In the genomic region with DNA sequence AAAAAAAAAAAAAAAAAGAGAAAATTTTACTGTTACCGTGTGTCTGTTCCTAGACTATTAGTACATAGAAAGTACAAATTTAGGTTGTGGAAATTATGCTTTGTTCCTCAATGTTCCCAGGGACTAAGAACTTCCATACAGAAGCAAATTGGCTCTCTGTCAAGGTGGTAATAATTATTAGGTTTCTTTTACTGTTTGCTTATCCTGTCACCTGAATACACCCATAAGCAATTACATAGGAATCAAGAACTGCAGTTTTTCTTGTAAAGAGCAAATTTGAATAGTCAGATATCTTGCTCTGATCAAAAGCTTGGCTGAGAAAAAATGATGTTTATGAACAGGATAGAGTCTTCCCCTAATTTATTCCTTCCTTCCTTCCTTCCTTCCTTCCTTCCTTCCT, we compare ENCODE assay signal across 23 cellular contexts.
"Had no signal": no experiment of that assay in that cellular context is flagged by ENCODE, and none has a peak within 500 bp of the region (broad histone marks: within the 10 kb centered on the region; RNA-seq: fewer than 3 reads in every experiment).

No MANE protein-coding gene starts in this region.

- H3K27ac ChIP-seq: PC-9, Peyer's patch, SJCRH30 had no signal

- H3K36me3 ChIP-seq: MG63, Peyer's patch, SJCRH30 had no signal

- DNase-seq: IMR-90; Karpas-422; KG1; MG63; NCI-H1092 treated with DMSO at 0.1 percent for 48 hours; NCI-H1417 treated with DMSO at 0.1 percent for 48 hours; NCI-H1694; NCI-H187 treated with DMSO at 0.1 percent for 48 hours; NCI-H2029 treated with DMSO at 0.1 percent for 48 hours; NCI-H2171 treated with DMSO at 0.1 percent for 48 hours; NCI-H345; NCI-H446 treated with DMSO at 0.1 percent for 48 hours; NCI-H510A treated with DMSO at 0.1 percent for 48 hours; NCI-H526; NCI-H748 treated with DMSO at 0.1 percent for 48 hours; NK-92 treated with Interleukin-12 subunit alpha and Interleukin-12 subunit beta, amount 100 ng/mL, for 24 hours; PC-9; Peyer's patch; SHP77 treated with DMSO at 0.1 percent for 48 hours; SJCRH30; T-helper 2 cell had no signal

- ATAC-seq: HepG2, Right ventricle myocardium inferior had no signal

- H3K27me3 ChIP-seq: MG63, Peyer's patch, SJCRH30 had no signal

- H3K4me1 ChIP-seq: Peyer's patch, SJCRH30 had no signal

- H3K9me3 ChIP-seq: MG63, Peyer's patch, SJCRH30 had no signal

- H3K4me3 ChIP-seq: MG63, PC-9, Peyer's patch, SJCRH30 had no signal

- H2AFZ ChIP-seq: PC-9 had no signal

- H3K4me2 ChIP-seq: PC-9 had no signal
